In genomic region chr1:218357893-218358232, GRCh38 we compare ENCODE assay signal across 30 cellular contexts. TPM values are rescaled to one million over a fixed set of nuclear protein-coding genes. Genes with fewer than 3 reads are reported as not detected.
DNase-seq lines count a peak whose midpoint lies in the region; ATAC-seq and TF ChIP-seq lines count a peak whose summit lies in the region.
"Had no signal": no experiment of that assay in that cellular context is flagged by ENCODE, and none has a peak within 500 bp of the region (broad histone marks: within the 10 kb centered on the region; RNA-seq: fewer than 3 reads in every experiment).

No MANE protein-coding gene starts in this region.

- peaks cover 0 to 75% (median 23%) of the 10 kb centered on the region in 4 donors for H3K4me1 ChIP-seq in tibial artery
- H3K4me1 ChIP-seq: pancreas had no signal

- no peak for TF ChIP-seq CTCF in nephron progenitor cell (IDR thresholded peaks at IDR 0.05)
- TF ChIP-seq CTCF in tibial artery (IDR thresholded peaks at IDR 0.05), result no peak

- peaks cover 66% of the 10 kb centered on the region for H3K4me1 Mint-ChIP-seq in nephron progenitor cell

- DNase-seq in Right ventricle myocardium inferior (ENCODE audit: missing footprints), result no peak
- no peak for DNase-seq in left cardiac atrium
- peak; percentile 38 for DNase-seq in fibroblast of gingiva (ENCODE audit: low read depth)
- no peak for DNase-seq in nephron progenitor cell
- no peak for DNase-seq in tibial artery
- DNase-seq in epidermal melanocyte (ENCODE audit: insufficient read length, low spot score), result no peak
- no peak for DNase-seq in NCI-H526 (lab: John Stamatoyannopoulos, UW)
- DNase-seq: activated CD8-positive, alpha-beta T cell treated with anti-CD3 and anti-CD28 coated beads for 36 hours; activated naive CD4-positive, alpha-beta T cell treated with anti-CD3 and anti-CD28 coated beads, Interleukin-2, amount 50 U/mL, for 16 hours; COR-L47; DMS53; endodermal cell; foreskin melanocyte; KBM-7; kidney glomerular epithelial cell; mammary epithelial cell; NCI-H1092; NCI-H1694; NCI-H510A treated with DMSO at 0.1 percent for 48 hours; NK-92 treated with Interleukin-12 subunit alpha and Interleukin-12 subunit beta, amount 100 ng/mL, for 24 hours; pancreas; retina; stimulated activated CD4-positive, alpha-beta T cell treated with anti-CD3 and anti-CD28 coated beads, Interleukin-12 subunit alpha, Interleukin-12 subunit beta, amount 100 ng/mL, for 4 hours; stimulated activated CD4-positive, alpha-beta T cell treated with anti-CD3 and anti-CD28 coated beads, Interleukin-2, amount 100 ng/mL, for 48 hours had no signal

- no peaks in the 10 kb centered on the region for H3K36me3 ChIP-seq in tibial artery
- H3K36me3 ChIP-seq: esophagus muscularis mucosa, pancreas had no signal

- peak overlapping the region; percentile 18 to 19 for H3K4me3 ChIP-seq in tibial artery
- H3K4me3 ChIP-seq: esophagus muscularis mucosa, pancreas had no signal

- H3K9me3 ChIP-seq in tibial artery, result no peaks in the 10 kb centered on the region
- H3K9me3 ChIP-seq: esophagus muscularis mucosa, pancreas had no signal

- peaks cover 5% of the 10 kb centered on the region for H3K36me3 Mint-ChIP-seq in nephron progenitor cell (ENCODE audit: low read depth)

- peak overlapping the region; percentile 43 to 67 for H3K27ac ChIP-seq in tibial artery
- H3K27ac ChIP-seq: 22Rv1, C4-2B had no signal

- no peaks in the 10 kb centered on the region for H3K9me3 Mint-ChIP-seq in nephron progenitor cell
- H3K9me3 Mint-ChIP-seq: activated CD8-positive, alpha-beta T cell treated with anti-CD3 and anti-CD28 coated beads for 36 hours; activated T-helper 2 cell treated with anti-CD3 and anti-CD28 coated beads, Interferon-gamma antibody, Interleukin-2, Interleukin-4, amounts not matched to agents 10 μg/mL and 5 μg/mL and 100 μg/mL, durations not matched to agents 14 hours and 24 hours and 36 hours; endodermal cell; T-helper 2 cell treated with Interferon-gamma antibody and Interleukin-4, amounts not matched to agents 5 μg/mL and 100 μg/mL, for 36 hours had no signal

- ATAC-seq in Right ventricle myocardium inferior, result peak; percentile 26
- no peak for ATAC-seq in left cardiac atrium
- no peak for ATAC-seq in HG02623 (IDR thresholded peaks at IDR 0.05; ENCODE audit: unreplicated experiment)
- ATAC-seq: activated CD8-positive, alpha-beta T cell treated with anti-CD3 and anti-CD28 coated beads for 36 hours had no signal

- peak overlapping the region; percentile 36 for H3K27ac Mint-ChIP-seq in nephron progenitor cell
- H3K27ac Mint-ChIP-seq: activated CD8-positive, alpha-beta T cell treated with anti-CD3 and anti-CD28 coated beads for 36 hours; activated T-helper 2 cell treated with anti-CD3 and anti-CD28 coated beads, Interferon-gamma antibody, Interleukin-2, Interleukin-4, amounts not matched to agents 10 μg/mL and 5 μg/mL and 100 μg/mL, durations not matched to agents 14 hours and 24 hours and 36 hours; endodermal cell; T-helper 2 cell treated with Interferon-gamma antibody and Interleukin-4, amounts not matched to agents 5 μg/mL and 100 μg/mL, for 36 hours had no signal

- no peaks in the 10 kb centered on the region for H3K27me3 ChIP-seq in tibial artery
- H3K27me3 ChIP-seq: esophagus muscularis mucosa, pancreas had no signal

- no peaks in the 10 kb centered on the region for H3K27me3 Mint-ChIP-seq in nephron progenitor cell (ENCODE audit: low read depth, poor library complexity)

- H3K4me3 Mint-ChIP-seq in nephron progenitor cell, result no peak overlapping the region
- H3K4me3 Mint-ChIP-seq: activated CD8-positive, alpha-beta T cell treated with anti-CD3 and anti-CD28 coated beads for 36 hours; endodermal cell; T-helper 2 cell treated with Interferon-gamma antibody and Interleukin-4, amounts not matched to agents 5 μg/mL and 100 μg/mL, for 36 hours had no signal

- intact Hi-C loops in Right ventricle myocardium inferior (cut with DNase I), result no loop called here
- intact Hi-C loops in left cardiac atrium (cut with DNase I), result no loop called here
- intact Hi-C loops in tibial artery (cut with DNase I; ENCODE audit: low total_unique reads), result no loop called here

RNA-seq across cellular contexts. Expression of gene TGFB2, which starts 12.7 kb away (rescaled TPM):
- total RNA-seq in Right ventricle myocardium inferior, result 1.6 TPM
- 1 to 10 TPM; 2.7 to 4.0 TPM for total RNA-seq in left cardiac atrium
- total RNA-seq: activated CD8-positive, alpha-beta T cell treated with anti-CD3 and anti-CD28 coated beads for 36 hours; activated T-helper 2 cell treated with anti-CD3 and anti-CD28 coated beads, Interferon-gamma antibody, Interleukin-2, Interleukin-4, amounts not matched to agents 10 μg/mL and 5 μg/mL and 100 μg/mL, durations not matched to agents 14 hours and 24 hours and 36 hours had no signal
